In genomic region chr11:119339581-119340334, GRCh38 we compare ENCODE assay signal across 8 cellular contexts. TPM values are rescaled to one million over a fixed set of nuclear protein-coding genes. Genes with fewer than 3 reads are reported as not detected.
DNase-seq lines count a peak whose midpoint lies in the region; ATAC-seq and TF ChIP-seq lines count a peak whose summit lies in the region.

No MANE protein-coding gene starts in this region.

- no peak overlapping the region for H3K9ac ChIP-seq in H9 (ENCODE audit: extremely low read depth, insufficient read length, low read length)
- peak overlapping the region; percentile 66 for H3K9ac ChIP-seq in fibroblast of lung (ENCODE audit: insufficient read depth, low read length)

- no peak overlapping the region for H2AK5ac ChIP-seq in H9 (ENCODE audit: insufficient read length, low read length)

- H3K27ac ChIP-seq in H9 (ENCODE audit: insufficient read length, low read depth, low read length): no peak overlapping the region
- H3K27ac ChIP-seq in fibroblast of lung (ENCODE audit: insufficient read depth, low read length): peak overlapping the region; percentile 53
- H3K27ac ChIP-seq in naive thymus-derived CD4-positive, alpha-beta T cell (ENCODE audit: low read depth, low read length): no peak overlapping the region

- H3K23ac ChIP-seq in H9 (ENCODE audit: insufficient read length, low read depth, low read length): no peak overlapping the region

- H2BK12ac ChIP-seq in H9 (ENCODE audit: insufficient read length, low read depth, low read length): no peak overlapping the region

- H3K27me3 ChIP-seq in H9 (ENCODE audit: insufficient read depth, low read length) (peaks cover 16% of the 10 kb centered on the region), fibroblast of lung (ENCODE audit: control insufficient read depth, insufficient read depth, low read length) (peaks cover 2% of the 10 kb centered on the region)
- peaks cover 4 to 16% of the 10 kb centered on the region in 2 donors for H3K27me3 ChIP-seq in naive thymus-derived CD4-positive, alpha-beta T cell (ENCODE audit: control insufficient read depth in 2 of 2, insufficient read depth in 2 of 2, low read length in 2 of 2)

- no peaks in the 10 kb centered on the region; the same call in 1 of the 2 replicates for H3K4me1 ChIP-seq in H9 (ENCODE audit: insufficient read depth, low read length)
- peaks cover 31% of the 10 kb centered on the region for H3K4me1 ChIP-seq in fibroblast of lung (ENCODE audit: control insufficient read depth, extremely low read depth, insufficient read depth, low read length)
- H3K4me1 ChIP-seq in naive thymus-derived CD4-positive, alpha-beta T cell (ENCODE audit: control insufficient read depth in 2 of 2, insufficient read depth in 2 of 2, low read length in 2 of 2): peaks cover 7 to 15% of the 10 kb centered on the region in 2 donors

- H3K9me3 ChIP-seq in H9 (ENCODE audit: control insufficient read depth, low read depth, low read length): no peaks in the 10 kb centered on the region
- H3K9me3 ChIP-seq in fibroblast of lung (ENCODE audit: control insufficient read depth, insufficient read depth, low read depth, low read length): no peaks in the 10 kb centered on the region
- no peaks in the 10 kb centered on the region for H3K9me3 ChIP-seq in naive thymus-derived CD4-positive, alpha-beta T cell (ENCODE audit: control insufficient read depth in 2 of 3, low read length in 3 of 3)

- no peak overlapping the region for H3K27ac Mint-ChIP-seq in H9
- no peak overlapping the region for H3K27ac Mint-ChIP-seq in activated T-cell treated with anti-CD3 and anti-CD28 coated beads, Interleukin-2, amount 50 U/mL, for 24 hours
- H3K27ac Mint-ChIP-seq in naive thymus-derived CD4-positive, alpha-beta T cell: peak overlapping the region in 1 of 9 donors; percentile 57

- H3K79me2 ChIP-seq in H9 (ENCODE audit: insufficient read depth, low read length): peaks cover 13% of the 10 kb centered on the region; the same call in 1 of the 2 replicates
- H3K79me2 ChIP-seq in fibroblast of lung (ENCODE audit: control insufficient read depth, insufficient read depth, low read length): peaks cover 16% of the 10 kb centered on the region

- H4K20me1 ChIP-seq in H9 (ENCODE audit: control insufficient read depth, insufficient read depth, insufficient read length) (no peaks in the 10 kb centered on the region), fibroblast of lung (ENCODE audit: control insufficient read depth, extremely low read depth, insufficient read depth, low read length) (no peaks in the 10 kb centered on the region)

- no peak overlapping the region for H2BK20ac ChIP-seq in H9 (ENCODE audit: low read depth, low read length, poor library complexity, severe bottlenecking)

- intact Hi-C loops in naive thymus-derived CD4-positive, alpha-beta T cell (cut with micrococcal nuclease): loop anchor here (2.0 to 5.0 kb wide), 2 partner anchors 17 to 132 kb away; partner anchors contain the start of gene CBL (in 1 of the 2)

- CTCF ChIA-PET in naive thymus-derived CD4-positive, alpha-beta T cell (lab: Charles Lee): interaction anchor here (1.9 kb wide), 1 partner anchor 16 kb away, joined by 10 read pairs; no protein-coding TSS in a partner anchor

- H3K18ac ChIP-seq in H9 (ENCODE audit: insufficient read length, low read depth, low read length): peak overlapping the region; percentile 6

- no peak overlapping the region for H3K4ac ChIP-seq in H9 (ENCODE audit: low read depth, low read length)

- no peak overlapping the region for H3K56ac ChIP-seq in H9 (ENCODE audit: insufficient read length, low read depth, low read length)

- H2BK120ac ChIP-seq in H9 (ENCODE audit: low read depth, low read length, poor library complexity, severe bottlenecking): no peak overlapping the region

- no peak overlapping the region for H4K91ac ChIP-seq in H9 (ENCODE audit: insufficient read length, low read depth, low read length)

- no peak overlapping the region for H2BK5ac ChIP-seq in H9 (ENCODE audit: insufficient read length, low read length)

- H3K36me3 Mint-ChIP-seq in H9 (ENCODE audit: insufficient read depth in 1 of 3, low read depth in 3 of 3): peaks cover 11 to 18% (median 15%) of the 10 kb centered on the region in 3 experiments
- peaks cover 28% of the 10 kb centered on the region for H3K36me3 Mint-ChIP-seq in activated T-cell treated with anti-CD3 and anti-CD28 coated beads, Interleukin-2, amount 50 U/mL, for 24 hours (ENCODE audit: low read depth)
- peaks cover 0 to 10% (median 0%) of the 10 kb centered on the region in 5 donors for H3K36me3 Mint-ChIP-seq in naive thymus-derived CD4-positive, alpha-beta T cell

- H3K4me3 ChIP-seq in AG10803 (ENCODE audit: low read length) (peak overlapping the region; percentile 71), fibroblast of lung (replicated peaks in 1 of 4; ENCODE audit: control extremely low read depth in 1 of 4, insufficient read depth in 1 of 4, low read depth in 3 of 4, low read length in 4 of 4) (peak overlapping the region; percentile 44 to 70 (median 52))
- no peak overlapping the region for H3K4me3 ChIP-seq in naive thymus-derived CD4-positive, alpha-beta T cell (ENCODE audit: low read length)

- in situ Hi-C loops in KBM-7 (cut with MboI; ENCODE audit: low pct_unique_long_range_greater_than_20kb, low sequenced_read_pairs): no loop called here

- H3K9me3 Mint-ChIP-seq in H9: no peaks in the 10 kb centered on the region; a peak in 1 of 5 replicates
- no peaks in the 10 kb centered on the region for H3K9me3 Mint-ChIP-seq in activated T-cell treated with anti-CD3 and anti-CD28 coated beads, Interleukin-2, amount 50 U/mL, for 24 hours
- no peaks in the 10 kb centered on the region for H3K9me3 Mint-ChIP-seq in naive thymus-derived CD4-positive, alpha-beta T cell

- H4K5ac ChIP-seq in H9 (ENCODE audit: insufficient read length, low read depth, low read length): no peak overlapping the region

- ATAC-seq in naive thymus-derived CD4-positive, alpha-beta T cell: peak; percentile 18
- ATAC-seq in GM21717 (IDR thresholded peaks at IDR 0.05; ENCODE audit: unreplicated experiment): no peak

- peaks cover 43 to 63% of the 10 kb centered on the region in 2 experiments for H3K4me1 Mint-ChIP-seq in H9
- peaks cover 44% of the 10 kb centered on the region for H3K4me1 Mint-ChIP-seq in activated T-cell treated with anti-CD3 and anti-CD28 coated beads, Interleukin-2, amount 50 U/mL, for 24 hours (ENCODE audit: low read depth)
- peaks cover 15 to 48% (median 37%) of the 10 kb centered on the region in 7 donors for H3K4me1 Mint-ChIP-seq in naive thymus-derived CD4-positive, alpha-beta T cell

- POLR2A ChIA-PET in naive thymus-derived CD4-positive, alpha-beta T cell (lab: Charles Lee): interaction anchor here (1.7 kb wide), 1 partner anchor 34 kb away, joined by 3 read pairs; no protein-coding TSS in a partner anchor

- no peak overlapping the region for H4K8ac ChIP-seq in H9 (replicated peaks; ENCODE audit: insufficient read length, low read depth, low read length)

- H3K23me2 ChIP-seq in H9 (ENCODE audit: insufficient read length, low read depth, low read length, poor library complexity, severe bottlenecking): peaks cover 26% of the 10 kb centered on the region

- TF ChIP-seq CTCF in AG10803 (conservative IDR thresholded peaks at IDR 0.05; ENCODE audit: low read length) (peak; percentile 61), H9 (conservative IDR thresholded peaks at IDR 0.05) (peak; percentile 99), fibroblast of lung (conservative IDR thresholded peaks at IDR 0.05 in 1 of 2, IDR thresholded peaks at IDR 0.05 in 1 of 2; ENCODE audit: low read depth in 1 of 2, low read length in 2 of 2) (peak; percentile 59 to 76)

- H3K36me3 ChIP-seq in fibroblast of lung (ENCODE audit: control insufficient read depth, insufficient read depth, low read length): peaks cover 4% of the 10 kb centered on the region
- peaks cover 0 to 11% (median 0%) of the 10 kb centered on the region in 3 experiments for H3K36me3 ChIP-seq in naive thymus-derived CD4-positive, alpha-beta T cell (ENCODE audit: control insufficient read depth in 2 of 3, insufficient read depth in 3 of 3, low read length in 3 of 3)

- DNase-seq in AG10803 (ENCODE audit: low read depth): peak; percentile 62
- DNase-seq in H9: peak; percentile 83
- DNase-seq in activated T-cell treated with anti-CD3 and anti-CD28 coated beads, Interleukin-2, amount 50 U/mL, for 24 hours: no peak
- peak; percentile 42 to 56 for DNase-seq in fibroblast of lung (ENCODE audit: low read depth in 2 of 2)
- DNase-seq in naive thymus-derived CD4-positive, alpha-beta T cell: peak in 2 of 9 donors; percentile 39 to 76
- DNase-seq in RKO (ENCODE audit: low spot score): no peak
- no peak for DNase-seq in KBM-7

- H3K4me3 Mint-ChIP-seq in H9: peak overlapping the region; percentile 38 to 99
- peak overlapping the region; percentile 27 for H3K4me3 Mint-ChIP-seq in activated T-cell treated with anti-CD3 and anti-CD28 coated beads, Interleukin-2, amount 50 U/mL, for 24 hours
- peak overlapping the region; percentile 17 to 75 (median 66) for H3K4me3 Mint-ChIP-seq in naive thymus-derived CD4-positive, alpha-beta T cell

- H3K14ac ChIP-seq in H9 (ENCODE audit: insufficient read depth, low read length): peak overlapping the region; percentile 50; the same call in 1 of the 2 replicates

- peaks cover 57% of the 10 kb centered on the region for H3K27me3 Mint-ChIP-seq in H9 (ENCODE audit: low read depth)
- H3K27me3 Mint-ChIP-seq in activated T-cell treated with anti-CD3 and anti-CD28 coated beads, Interleukin-2, amount 50 U/mL, for 24 hours: peaks cover 46% of the 10 kb centered on the region
- peaks cover 31 to 48% (median 34%) of the 10 kb centered on the region in 5 donors for H3K27me3 Mint-ChIP-seq in naive thymus-derived CD4-positive, alpha-beta T cell

- H3K4me2 ChIP-seq in H9 (ENCODE audit: insufficient read depth, insufficient read length, low read length): peak overlapping the region; percentile 56
- peak overlapping the region; percentile 93 for H3K4me2 ChIP-seq in fibroblast of lung (ENCODE audit: extremely low read depth, insufficient read depth, low read length)

- no CpG with 5 or more reads among the region's 88 CpGs for WGBS in H9 (ENCODE audit: extremely low coverage, insufficient read length, low lambda C conversion rate)

- H2AFZ ChIP-seq in H9 (ENCODE audit: low read length) (no peak overlapping the region), fibroblast of lung (ENCODE audit: low read length) (peak overlapping the region; percentile 30)

- peaks cover 9% of the 10 kb centered on the region for H3K79me1 ChIP-seq in H9 (ENCODE audit: insufficient read depth, low read depth, low read length, poor library complexity, severe bottlenecking)

- no peak overlapping the region for H3T11ph ChIP-seq in H9 (ENCODE audit: low read length)

- no peak overlapping the region for H2BK15ac ChIP-seq in H9 (ENCODE audit: low read depth, low read length)

RNA-seq across cellular contexts. Expression of gene C1QTNF5, which starts 0.9 kb away (rescaled TPM):
- 0.33 and 0.59 TPM in 2 replicates for total RNA-seq in H9 (2021)
- total RNA-seq in fibroblast of lung: 32.0 and 34.4 TPM in 2 replicates
- 13.4 and 13.6 TPM in 2 replicates for polyA plus RNA-seq in fibroblast of lung
- polyA plus RNA-seq in fibroblast of lung (2012): 23.0 and 28.9 TPM in 2 replicates
- 10.6 and 14.9 TPM in 2 replicates for polyA minus RNA-seq in fibroblast of lung (ENCODE audit: low replicate concordance)
- not detected for total RNA-seq in naive thymus-derived CD4-positive, alpha-beta T cell
- not detected for polyA plus RNA-seq in naive thymus-derived CD4-positive, alpha-beta T cell

RNA-seq across cellular contexts. Expression of gene RNF26, which starts 5.4 kb away (rescaled TPM):
- total RNA-seq in H9 (2021): 56.2 and 57.6 TPM in 2 replicates
- 4.1 and 7.1 TPM in 2 replicates for total RNA-seq in fibroblast of lung
- 22.9 and 38.0 TPM in 2 replicates for polyA plus RNA-seq in fibroblast of lung
- 27.6 and 45.2 TPM in 2 replicates for polyA plus RNA-seq in fibroblast of lung (2012)
- polyA minus RNA-seq in fibroblast of lung (ENCODE audit: low replicate concordance): 113 and 145 TPM in 2 replicates
- total RNA-seq in naive thymus-derived CD4-positive, alpha-beta T cell: 10 to 100 TPM; 16.9 to 28.3 (median 18.9) TPM
- polyA plus RNA-seq in naive thymus-derived CD4-positive, alpha-beta T cell: 10 to 100 TPM; 50.3 to 59.1 TPM

RNA-seq across cellular contexts. Expression of gene MFRP, which starts 6.7 kb away (rescaled TPM):
- not detected in 2 replicates for total RNA-seq in H9 (2021)
- total RNA-seq in fibroblast of lung: not detected in 2 replicates
- polyA plus RNA-seq in fibroblast of lung: not detected in 2 replicates
- polyA plus RNA-seq in fibroblast of lung (2012): not detected in 2 replicates
- not detected in 2 replicates for polyA minus RNA-seq in fibroblast of lung (ENCODE audit: low replicate concordance)
- total RNA-seq in naive thymus-derived CD4-positive, alpha-beta T cell: not detected
- not detected for polyA plus RNA-seq in naive thymus-derived CD4-positive, alpha-beta T cell

RNA-seq across cellular contexts. Expression of gene MCAM, which starts 22.8 kb away (rescaled TPM):
- total RNA-seq in H9 (2021): 21.5 and 23.3 TPM in 2 replicates
- total RNA-seq in fibroblast of lung: 3.9 and 4.8 TPM in 2 replicates
- polyA plus RNA-seq in fibroblast of lung: 8.1 and 26.3 TPM in 2 replicates
- 7.7 and 23.8 TPM in 2 replicates for polyA plus RNA-seq in fibroblast of lung (2012)
- polyA minus RNA-seq in fibroblast of lung (ENCODE audit: low replicate concordance): 7.4 and 15.7 TPM in 2 replicates
- total RNA-seq in naive thymus-derived CD4-positive, alpha-beta T cell: 1 to 10 TPM in 2 of 5 experiments, under 1 TPM in 3; 0.08 to 5.1 (median 0.73) TPM
- polyA plus RNA-seq in naive thymus-derived CD4-positive, alpha-beta T cell: under 1 TPM in 1 of 2 donors, not detected in 1; 0.26 TPM

RNA-seq across cellular contexts. Expression of gene USP2, which starts 41.7 kb away (rescaled TPM):
- 5.7 and 7.6 TPM in 2 replicates for total RNA-seq in H9 (2021)
- 0.77 and 2.3 TPM in 2 replicates for total RNA-seq in fibroblast of lung
- polyA plus RNA-seq in fibroblast of lung: 0.66 and 1.0 TPM in 2 replicates
- 0.78 and 0.98 TPM in 2 replicates for polyA plus RNA-seq in fibroblast of lung (2012)
- polyA minus RNA-seq in fibroblast of lung (ENCODE audit: low replicate concordance): 1.4 and 7.7 TPM in 2 replicates
- total RNA-seq in naive thymus-derived CD4-positive, alpha-beta T cell: 1 to 10 TPM in 1 of 5 experiments, under 1 TPM in 4; 0.07 to 1.1 (median 0.43) TPM
- polyA plus RNA-seq in naive thymus-derived CD4-positive, alpha-beta T cell: under 1 TPM; 0.26 to 0.50 TPM

Comparison
In these comparisons a context has a peak if more than half of its experiments do, and no peak if none do; other contexts are left out.
1. DNase-seq: peak in AG10803 (single experiment), H9 (single experiment) and fibroblast of lung (2 of 2); none in activated T-cell treated with anti-CD3 and anti-CD28 coated beads, Interleukin-2, amount 50 U/mL, for 24 hours (single experiment), RKO (single experiment) and KBM-7 (single experiment).
2. RNA of gene C1QTNF5, which starts 0.9 kb away (total RNA-seq): 32.0 to 34.4 TPM in fibroblast of lung; 0.33 to 0.59 TPM in H9 and not detected in naive thymus-derived CD4-positive, alpha-beta T cell; every median in the first group is over 10 times any median in the second.
3. Peak in every context shown above with its lines, with median percentiles within 50 percentile points of each other: CTCF ChIP-seq and H3K4me3 Mint-ChIP-seq.